Comparison of ENCODE assay signal across 9 cellular contexts in genomic region chr19:16830679-16831078, GRCh38.
DNase-seq lines count a peak whose midpoint lies in the region; ATAC-seq and TF ChIP-seq lines count a peak whose summit lies in the region.
"Had no signal": no experiment of that assay in that cellular context is flagged by ENCODE, and none has a peak within 500 bp of the region (broad histone marks: within the 10 kb centered on the region; RNA-seq: fewer than 3 reads in every experiment).

No MANE protein-coding gene starts in this region.

- H3K9me3 Mint-ChIP-seq in activated naive CD8-positive, alpha-beta T cell treated with anti-CD3 and anti-CD28 coated beads, Interleukin-2, amount 50 U/mL, for 24 hours, result no peaks in the 10 kb centered on the region

- no peak for TF ChIP-seq CTCF in HEK293 (tag by site-specific recombination; IDR thresholded peaks at IDR 0.05)
- TF ChIP-seq CTCF in tibial artery (IDR thresholded peaks at IDR 0.05), result no peak

- intact Hi-C loops in tibial artery (cut with DNase I; ENCODE audit: low total_unique reads), result no loop called here

- H3K27me3 Mint-ChIP-seq in activated naive CD8-positive, alpha-beta T cell treated with anti-CD3 and anti-CD28 coated beads, Interleukin-2, amount 50 U/mL, for 24 hours, result peaks cover 11% of the 10 kb centered on the region

- H3K4me1 ChIP-seq in ACC112 (ENCODE audit: control insufficient read depth, insufficient read depth, low read length, unreplicated experiment) (peaks cover 11% of the 10 kb centered on the region), HEK293 (ENCODE audit: control insufficient read depth, insufficient read depth, low read length) (no peaks in the 10 kb centered on the region), tibial artery (peaks cover 0 to 18% (median 15%) of the 10 kb centered on the region in 4 donors)

- POLR2A ChIA-PET in HEK293 (lab: Yijun Ruan, JAX), result no interaction called here

- H3K27ac ChIP-seq in ACC112 (ENCODE audit: low read depth, low read length), result no peak overlapping the region
- no peak overlapping the region for H3K27ac ChIP-seq in HEK293 (ENCODE audit: extremely low read depth, low read depth, low read length)
- peak overlapping the region in 1 of 2 donors; percentile 78 for H3K27ac ChIP-seq in tibial artery

- peak overlapping the region; percentile 73 for H3K27ac Mint-ChIP-seq in activated naive CD8-positive, alpha-beta T cell treated with anti-CD3 and anti-CD28 coated beads, Interleukin-2, amount 50 U/mL, for 24 hours

- H3K4me3 ChIP-seq in ACC112 (ENCODE audit: low read depth, low read length), result peak overlapping the region; percentile 99
- peak overlapping the region; percentile 91 for H3K4me3 ChIP-seq in HEK293 (ENCODE audit: low read depth, low read length)
- H3K4me3 ChIP-seq in tibial artery, result peak overlapping the region in 1 of 2 donors; percentile 83

- peaks cover 26% of the 10 kb centered on the region for H3K36me3 Mint-ChIP-seq in activated naive CD8-positive, alpha-beta T cell treated with anti-CD3 and anti-CD28 coated beads, Interleukin-2, amount 50 U/mL, for 24 hours (ENCODE audit: low read depth)

- no peak for DNase-seq in activated naive CD8-positive, alpha-beta T cell treated with anti-CD3 and anti-CD28 coated beads, Interleukin-2, amount 50 U/mL, for 24 hours
- peak; percentile 41 for DNase-seq in kidney tubule cell (ENCODE audit: low spot score)
- no peak for DNase-seq in dedifferentiated amniotic fluid mesenchymal stem cell (ENCODE audit: extremely low spot score)
- no peak for DNase-seq in midbrain (lab: John Stamatoyannopoulos, UW)
- DNase-seq in tibial artery, result no peak
- DNase-seq in pons (ENCODE audit: low spot score), result no peak
- DNase-seq: stimulated activated CD4-positive, alpha-beta T cell treated with anti-CD3 and anti-CD28 coated beads, Interleukin-12 subunit alpha, Interleukin-12 subunit beta, amount 100 ng/mL, for 4 hours had no signal

- no peaks in the 10 kb centered on the region for H3K9me3 ChIP-seq in HEK293 (ENCODE audit: control insufficient read depth, insufficient read depth, low read depth, low read length)
- no peaks in the 10 kb centered on the region for H3K9me3 ChIP-seq in tibial artery

- no peaks in the 10 kb centered on the region; the same call in 1 of the 2 replicates for H3K36me3 ChIP-seq in ACC112 (ENCODE audit: insufficient read depth, low read length)
- peaks cover 16 to 44% of the 10 kb centered on the region in 2 experiments for H3K36me3 ChIP-seq in HEK293 (ENCODE audit: control insufficient read depth in 2 of 2, insufficient read depth in 1 of 2, low read length in 2 of 2)
- H3K36me3 ChIP-seq in tibial artery, result peaks cover 23 to 49% (median 43%) of the 10 kb centered on the region in 3 donors

- H3K4me3 Mint-ChIP-seq in activated naive CD8-positive, alpha-beta T cell treated with anti-CD3 and anti-CD28 coated beads, Interleukin-2, amount 50 U/mL, for 24 hours, result peak overlapping the region; percentile 82

- peaks cover 24% of the 10 kb centered on the region for H3K79me2 ChIP-seq in ACC112 (ENCODE audit: control insufficient read depth, insufficient read depth, low read length, unreplicated experiment)

- no peak for ATAC-seq in activated naive CD8-positive, alpha-beta T cell treated with anti-CD3 and anti-CD28 coated beads, Interleukin-2, amount 50 U/mL, for 24 hours

- H3K27me3 ChIP-seq in ACC112 (ENCODE audit: insufficient read depth, low read length) (no peaks in the 10 kb centered on the region), tibial artery (no peaks in the 10 kb centered on the region)

- CTCF ChIA-PET in HEK293 (lab: Yijun Ruan, JAX), result no interaction called here

- H2AFZ ChIP-seq in ACC112 (ENCODE audit: low read length, unreplicated experiment), result no peak overlapping the region

- H3K4me1 Mint-ChIP-seq in activated naive CD8-positive, alpha-beta T cell treated with anti-CD3 and anti-CD28 coated beads, Interleukin-2, amount 50 U/mL, for 24 hours, result peaks cover 32% of the 10 kb centered on the region

TF ChIP-seq in HEK293, 187 proteins besides CTCF, POLR2A, EP300 and RAD21:
- TF ChIP-seq ZNF707 (tag by site-specific recombination; IDR thresholded peaks at IDR 0.05) (no peak), OSR2 (tag by site-specific recombination; IDR thresholded peaks at IDR 0.05) (no peak)
